28 cellular contexts compared by ENCODE assay signal in the genomic region with DNA sequence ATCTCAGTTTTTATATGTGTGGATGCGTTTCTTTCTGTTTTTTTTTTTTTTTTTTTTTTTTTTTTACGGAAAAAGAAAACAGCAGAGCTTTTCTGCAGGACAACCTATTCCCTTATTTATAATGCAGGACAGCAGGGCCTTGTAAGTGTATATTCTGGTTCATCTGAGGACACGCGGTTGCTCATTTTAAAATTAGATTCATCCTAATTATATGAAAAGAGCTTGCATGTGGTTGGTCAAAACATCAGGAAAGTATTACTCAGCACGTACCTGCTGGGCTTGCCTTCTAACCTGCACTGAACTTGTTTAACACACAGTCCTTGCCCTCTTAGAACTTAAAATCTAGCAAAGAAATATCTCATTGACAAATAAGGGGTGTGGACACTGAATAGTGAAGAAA.
"Had no signal": no experiment of that assay in that cellular context is flagged by ENCODE, and none has a peak within 500 bp of the region (broad histone marks: within the 10 kb centered on the region; RNA-seq: fewer than 3 reads in every experiment).

No MANE protein-coding gene starts in this region.

- H3K4me1 Mint-ChIP-seq: natural killer cell; nephron; stimulated activated effector memory CD8-positive, alpha-beta T cell treated with anti-CD3 and anti-CD28 coated beads, Interleukin-12 subunit alpha, Interleukin-12 subunit beta, amount 100 ng/mL, for 72 hours had no signal

- H3K36me3 ChIP-seq: neural progenitor cell, ovary, right atrium auricular region, right lobe of liver, sigmoid colon, stomach, thoracic aorta, thyroid gland, tibial nerve, upper lobe of left lung, vagina had no signal

- H3K4me2 ChIP-seq: neural progenitor cell had no signal

- H3K9me3 ChIP-seq: ovary, right atrium auricular region, right lobe of liver, sigmoid colon, stomach, thoracic aorta, thyroid gland, tibial nerve, upper lobe of left lung, vagina had no signal

- H3K27me3 ChIP-seq: neural progenitor cell, ovary, right atrium auricular region, right lobe of liver, sigmoid colon, stomach, thyroid gland, tibial nerve, upper lobe of left lung, vagina had no signal

- H3K9me3 Mint-ChIP-seq: nephron, neural progenitor cell had no signal

- H3K27ac ChIP-seq: neural progenitor cell, ovary, parathyroid adenoma, right atrium auricular region, right lobe of liver, sigmoid colon, stomach, thoracic aorta, thyroid gland, tibial nerve, upper lobe of left lung, vagina had no signal

- H3K36me3 Mint-ChIP-seq: naive thymus-derived CD4-positive, alpha-beta T cell; natural killer cell; neural progenitor cell; stimulated activated effector memory CD8-positive, alpha-beta T cell treated with anti-CD3 and anti-CD28 coated beads, Interleukin-12 subunit alpha, Interleukin-12 subunit beta, amount 100 ng/mL, for 72 hours had no signal

- H3K4me3 ChIP-seq: neural progenitor cell, ovary, right atrium auricular region, right lobe of liver, sigmoid colon, stomach, thoracic aorta, thyroid gland, tibial nerve, upper lobe of left lung, vagina had no signal

- ATAC-seq: naive thymus-derived CD4-positive, alpha-beta T cell; natural killer cell; right lobe of liver; stimulated activated effector memory CD8-positive, alpha-beta T cell treated with anti-CD3 and anti-CD28 coated beads, Interleukin-12 subunit alpha, Interleukin-12 subunit beta, amount 100 ng/mL, for 72 hours had no signal

- H3K27ac Mint-ChIP-seq: naive thymus-derived CD4-positive, alpha-beta T cell; natural killer cell; nephron; neural progenitor cell; progenitor cell of endocrine pancreas; stimulated activated effector memory CD8-positive, alpha-beta T cell treated with anti-CD3 and anti-CD28 coated beads, Interleukin-12 subunit alpha, Interleukin-12 subunit beta, amount 100 ng/mL, for 72 hours; stimulated activated naive CD8-positive, alpha-beta T cell treated with anti-CD3 and anti-CD28 coated beads, Interleukin-15, Interleukin-2, amounts not matched to agents 100 ng/mL and 50 ng/mL, for 24 hours had no signal

- DNase-seq: naive thymus-derived CD4-positive, alpha-beta T cell; natural killer cell; occipital lobe; ovary; posterior cingulate gyrus; retina; right lobe of liver; sigmoid colon; small intestine; stimulated activated CD4-positive, alpha-beta T cell treated with anti-CD3 and anti-CD28 coated beads, Interleukin-15, amount 100 ng/mL, for 24 hours; stimulated activated CD4-positive, alpha-beta T cell treated with anti-CD3 and anti-CD28 coated beads, Interleukin-2, amount 100 ng/mL, for 24 hours; stimulated activated CD4-positive, alpha-beta T cell treated with anti-CD3 and anti-CD28 coated beads, Interleukin-2, amount 100 ng/mL, for 48 hours; stimulated activated CD4-positive, alpha-beta T cell treated with anti-CD3 and anti-CD28 coated beads, Interleukin-4, amount 100 ng/mL, for 24 hours; stimulated activated naive CD4-positive, alpha-beta T cell treated with Interleukin-2 at 50 U/mL for 16 hours; stomach; thyroid gland; trophoblast cell; upper lobe of left lung had no signal

- H2AFZ ChIP-seq: parathyroid adenoma had no signal

- H3K9ac ChIP-seq: neural progenitor cell, parathyroid adenoma had no signal

- H3K4me3 Mint-ChIP-seq: naive thymus-derived CD4-positive, alpha-beta T cell; natural killer cell; nephron; neural progenitor cell; stimulated activated effector memory CD8-positive, alpha-beta T cell treated with anti-CD3 and anti-CD28 coated beads, Interleukin-12 subunit alpha, Interleukin-12 subunit beta, amount 100 ng/mL, for 72 hours; stimulated activated naive CD8-positive, alpha-beta T cell treated with anti-CD3 and anti-CD28 coated beads, Interleukin-15, Interleukin-2, amounts not matched to agents 100 ng/mL and 50 ng/mL, for 24 hours had no signal

- H3K4me1 ChIP-seq: parathyroid adenoma, right atrium auricular region, thyroid gland had no signal
